In genomic region chr11:3035333-3035732, GRCh38 we compare ENCODE assay signal across 17 cellular contexts.
"Had no signal": no experiment of that assay in that cellular context is flagged by ENCODE, and none has a peak within 500 bp of the region (broad histone marks: within the 10 kb centered on the region; RNA-seq: fewer than 3 reads in every experiment).

No MANE protein-coding gene starts in this region.

- DNase-seq: activated CD4-positive, alpha-beta T cell treated with anti-CD3 and anti-CD28 coated beads for 1 hour; activated CD4-positive, alpha-beta T cell treated with anti-CD3 and anti-CD28 coated beads, Interleukin-2, amount 50 U/mL, for 48 hours; amygdala; caudate nucleus; head of caudate nucleus; kidney glomerular epithelial cell; mesenchymal stem cell; naive thymus-derived CD8-positive, alpha-beta T cell; stimulated activated CD4-positive, alpha-beta T cell treated with anti-CD3 and anti-CD28 coated beads, Interleukin-4, amount 100 ng/mL, for 24 hours; stimulated activated naive CD4-positive, alpha-beta T cell; T-helper 2 cell had no signal

- H3K27ac ChIP-seq: parathyroid adenoma, VCaP had no signal

- H3K27me3 Mint-ChIP-seq: activated naive CD8-positive, alpha-beta T cell; brain; naive thymus-derived CD8-positive, alpha-beta T cell had no signal

- H3K4me3 Mint-ChIP-seq: activated naive CD8-positive, alpha-beta T cell; brain; naive thymus-derived CD8-positive, alpha-beta T cell had no signal

- ATAC-seq: left ventricle myocardium superior; naive thymus-derived CD8-positive, alpha-beta T cell; sciatic nerve had no signal

- H3K9me3 Mint-ChIP-seq: brain; naive thymus-derived CD8-positive, alpha-beta T cell had no signal

- H3K27ac Mint-ChIP-seq: activated naive CD8-positive, alpha-beta T cell; brain had no signal
